In genomic region chr19:35206379-35206778, GRCh38 we compare ENCODE assay signal across 12 cellular contexts. TPM values are rescaled to one million over a fixed set of nuclear protein-coding genes. Genes with fewer than 3 reads are reported as not detected.
A peak's percentile ranks its signal among the peaks of the same experiment; 100 is the strongest.
DNase-seq lines count a peak whose midpoint lies in the region; ATAC-seq and TF ChIP-seq lines count a peak whose summit lies in the region.
"Had no signal": no experiment of that assay in that cellular context is flagged by ENCODE, and none has a peak within 500 bp of the region (broad histone marks: within the 10 kb centered on the region; RNA-seq: fewer than 3 reads in every experiment).

No MANE protein-coding gene starts in this region.

- CTCF ChIA-PET in naive thymus-derived CD4-positive, alpha-beta T cell (lab: Charles Lee) = interaction anchor here (0.7 to 1.7 kb wide), 6 partner anchors 9 to 695 kb away, joined by 3 to 8 read pairs (median 4); partner anchors contain the start of gene FXYD5

- H3K79me2 ChIP-seq in MM.1S (ENCODE audit: low read length) = no peaks in the 10 kb centered on the region

- no peaks in the 10 kb centered on the region for H3K27me3 Mint-ChIP-seq in activated T-cell treated with anti-CD3 and anti-CD28 coated beads, Interleukin-2, amount 50 U/mL, for 72 hours (ENCODE audit: low read depth)
- no peaks in the 10 kb centered on the region for H3K27me3 Mint-ChIP-seq in naive thymus-derived CD4-positive, alpha-beta T cell

- H3K9me2 ChIP-seq in MM.1S (replicated peaks; ENCODE audit: insufficient read depth, low read length) = no peaks in the 10 kb centered on the region

- no peaks in the 10 kb centered on the region for H3K9me3 ChIP-seq in MM.1S (replicated peaks; ENCODE audit: insufficient read depth, low read length)
- peaks cover 0 to 5% (median 0%) of the 10 kb centered on the region in 3 experiments for H3K9me3 ChIP-seq in naive thymus-derived CD4-positive, alpha-beta T cell (ENCODE audit: control insufficient read depth in 2 of 3, low read length in 3 of 3)
- H3K9me3 ChIP-seq: breast epithelium had no signal

- peak overlapping the region; percentile 83 for H3K9ac ChIP-seq in MM.1S (ENCODE audit: low read length)

- H3F3A ChIP-seq in MM.1S (ENCODE audit: insufficient read depth, low read length) = peaks cover 31% of the 10 kb centered on the region

- peak; percentile 50 to 53 for ATAC-seq in activated T-cell treated with anti-CD3 and anti-CD28 coated beads, Interleukin-2, amount 50 U/mL, for 72 hours (replicated peaks in 1 of 2)
- ATAC-seq in naive thymus-derived CD4-positive, alpha-beta T cell = peak; percentile 59
- ATAC-seq in HG03460 (IDR thresholded peaks at IDR 0.05; ENCODE audit: unreplicated experiment) = no peak
- no peak for ATAC-seq in HG02885 (IDR thresholded peaks at IDR 0.05; ENCODE audit: poor library complexity, unreplicated experiment)

- H3K4me1 ChIP-seq in MM.1S (ENCODE audit: low read length) = peaks cover 39% of the 10 kb centered on the region
- peaks cover 59 to 63% of the 10 kb centered on the region in 2 donors for H3K4me1 ChIP-seq in naive thymus-derived CD4-positive, alpha-beta T cell (ENCODE audit: control insufficient read depth in 2 of 2, insufficient read depth in 2 of 2, low read length in 2 of 2)
- H3K4me1 ChIP-seq: breast epithelium had no signal

- H3K4me3 Mint-ChIP-seq in activated T-cell treated with anti-CD3 and anti-CD28 coated beads, Interleukin-2, amount 50 U/mL, for 72 hours = peak overlapping the region; percentile 66
- peak overlapping the region; percentile 48 to 87 (median 74) for H3K4me3 Mint-ChIP-seq in naive thymus-derived CD4-positive, alpha-beta T cell

- H3K27ac Mint-ChIP-seq in activated T-cell treated with anti-CD3 and anti-CD28 coated beads, Interleukin-2, amount 50 U/mL, for 72 hours = peak overlapping the region; percentile 90
- H3K27ac Mint-ChIP-seq in naive thymus-derived CD4-positive, alpha-beta T cell = peak overlapping the region; percentile 93 to 100 (median 99)

- H3K9me3 Mint-ChIP-seq in activated T-cell treated with anti-CD3 and anti-CD28 coated beads, Interleukin-2, amount 50 U/mL, for 72 hours = no peaks in the 10 kb centered on the region
- H3K9me3 Mint-ChIP-seq in naive thymus-derived CD4-positive, alpha-beta T cell = peaks cover 0 to 11% (median 3%) of the 10 kb centered on the region in 11 donors

- intact Hi-C loops in naive thymus-derived CD4-positive, alpha-beta T cell (cut with micrococcal nuclease) = loop anchor here (1.0 to 2.0 kb wide), 3 partner anchors 8 to 62 kb away; partner anchors contain the start of gene USF2 (in 1 of the 2)

- H3K36me3 Mint-ChIP-seq in activated T-cell treated with anti-CD3 and anti-CD28 coated beads, Interleukin-2, amount 50 U/mL, for 72 hours (ENCODE audit: insufficient read depth in 2 of 2) = peaks cover 0 to 2% of the 10 kb centered on the region in 2 donors
- H3K36me3 Mint-ChIP-seq in naive thymus-derived CD4-positive, alpha-beta T cell = peaks cover 0 to 17% (median 0%) of the 10 kb centered on the region in 5 donors

- DNase-seq in GM12865 (ENCODE audit: low read depth) (peak; percentile 80), MM.1S (peak; percentile 96), cerebellar nuclear complex (lab: John Stamatoyannopoulos, UW) (no peak), D341Med (ENCODE audit: low spot score) (no peak)
- DNase-seq in activated T-cell treated with anti-CD3 and anti-CD28 coated beads, Interleukin-2, amount 50 U/mL, for 72 hours = peak; percentile 36 to 41
- peak in 7 of 9 donors; percentile 67 to 86 (median 84) for DNase-seq in naive thymus-derived CD4-positive, alpha-beta T cell
- DNase-seq: DMS79 treated with DMSO at 0.1 percent for 48 hours, NCI-H1105 treated with DMSO at 0.1 percent for 48 hours had no signal

- H4K20me1 ChIP-seq in MM.1S (ENCODE audit: insufficient read depth, low read length) = no peaks in the 10 kb centered on the region

- POLR2A ChIA-PET in naive thymus-derived CD4-positive, alpha-beta T cell (lab: Charles Lee) = interaction anchor here (0.6 to 3.3 kb wide), 24 partner anchors 9 to 444 kb away, joined by 3 to 23 read pairs (median 4); partner anchors contain the start of gene FXYD5

- H3K4me2 ChIP-seq in MM.1S (ENCODE audit: low read depth, low read length) = peak overlapping the region; percentile 62

- no peaks in the 10 kb centered on the region for H3K36me3 ChIP-seq in MM.1S (replicated peaks; ENCODE audit: insufficient read depth, low read length)
- H3K36me3 ChIP-seq in naive thymus-derived CD4-positive, alpha-beta T cell (ENCODE audit: control insufficient read depth in 2 of 3, insufficient read depth in 3 of 3, low read length in 3 of 3) = no peaks in the 10 kb centered on the region
- H3K36me3 ChIP-seq: breast epithelium had no signal

- H3K4me3 ChIP-seq in GM12865 (ENCODE audit: low read depth, low read length) = peak overlapping the region; percentile 3; the same call in 1 of the 2 replicates
- H3K4me3 ChIP-seq in MM.1S (ENCODE audit: low read length) = peak overlapping the region; percentile 51
- H3K4me3 ChIP-seq in naive thymus-derived CD4-positive, alpha-beta T cell (ENCODE audit: low read length) = peak overlapping the region; percentile 5
- H3K4me3 ChIP-seq: breast epithelium had no signal

- H2AFZ ChIP-seq in MM.1S (ENCODE audit: low read length) = no peak overlapping the region

- H3K4me1 Mint-ChIP-seq in activated T-cell treated with anti-CD3 and anti-CD28 coated beads, Interleukin-2, amount 50 U/mL, for 72 hours (ENCODE audit: low read depth) = peaks cover 86% of the 10 kb centered on the region
- peaks cover 39 to 87% (median 76%) of the 10 kb centered on the region in 7 donors for H3K4me1 Mint-ChIP-seq in naive thymus-derived CD4-positive, alpha-beta T cell

- H3K27me3 ChIP-seq in MM.1S (replicated peaks; ENCODE audit: insufficient read depth, low read length) = no peaks in the 10 kb centered on the region
- no peaks in the 10 kb centered on the region for H3K27me3 ChIP-seq in naive thymus-derived CD4-positive, alpha-beta T cell (ENCODE audit: control insufficient read depth in 2 of 2, insufficient read depth in 2 of 2, low read length in 2 of 2)
- H3K27me3 ChIP-seq: breast epithelium had no signal

- H3K27ac ChIP-seq in MM.1S (ENCODE audit: low read length) = peak overlapping the region; percentile 93
- peak overlapping the region; percentile 87 for H3K27ac ChIP-seq in naive thymus-derived CD4-positive, alpha-beta T cell (ENCODE audit: low read depth, low read length)

- TF ChIP-seq CTCF in GM12865 (IDR thresholded peaks at IDR 0.05; ENCODE audit: insufficient read depth, low read depth, low read length, missing control alignments) = no peak
- no peak for TF ChIP-seq CTCF in MM.1S (IDR thresholded peaks at IDR 0.05; ENCODE audit: low read length)

RNA-seq across cellular contexts. Expression of gene FAM187B, which starts 22.2 kb away (rescaled TPM):
- total RNA-seq in activated T-cell treated with anti-CD3 and anti-CD28 coated beads, Interleukin-2, amount 50 U/mL, for 72 hours = not detected
- not detected for total RNA-seq in naive thymus-derived CD4-positive, alpha-beta T cell
- not detected for polyA plus RNA-seq in naive thymus-derived CD4-positive, alpha-beta T cell
- total RNA-seq: T-helper 2 cell treated with Interferon-gamma antibody and Interleukin-4, amounts not matched to agents 100 ng/mL and 5 ng/mL, for 36 hours had no signal

RNA-seq across cellular contexts. Expression of gene LSR, which starts 42.4 kb away (rescaled TPM):
- 10 to 100 TPM; 24.2 to 41.1 TPM for total RNA-seq in activated T-cell treated with anti-CD3 and anti-CD28 coated beads, Interleukin-2, amount 50 U/mL, for 72 hours
- 10 to 100 TPM in 4 of 5 experiments, 1 to 10 TPM in 1; 4.6 to 59.3 (median 25.1) TPM for total RNA-seq in naive thymus-derived CD4-positive, alpha-beta T cell
- polyA plus RNA-seq in naive thymus-derived CD4-positive, alpha-beta T cell = 10 to 100 TPM; 23.4 to 39.1 TPM

RNA-seq across cellular contexts. Expression of gene FXYD5, which starts 51.8 kb away (rescaled TPM):
- total RNA-seq in activated T-cell treated with anti-CD3 and anti-CD28 coated beads, Interleukin-2, amount 50 U/mL, for 72 hours = 100 to 1,000 TPM; 331 to 342 TPM
- 100 to 1,000 TPM; 362 to 458 (median 387) TPM for total RNA-seq in naive thymus-derived CD4-positive, alpha-beta T cell
- polyA plus RNA-seq in naive thymus-derived CD4-positive, alpha-beta T cell = 100 to 1,000 TPM; 464 to 575 TPM

Comparison
In these comparisons a context has a peak if more than half of its experiments do, and no peak if none do; other contexts are left out.
1. DNase-seq: peak in GM12865 (single experiment), MM.1S (single experiment), activated T-cell treated with anti-CD3 and anti-CD28 coated beads, Interleukin-2, amount 50 U/mL, for 72 hours (2 of 2) and naive thymus-derived CD4-positive, alpha-beta T cell (7 of 9); none in cerebellar nuclear complex (0 of 2) and D341Med (single experiment).
2. ATAC-seq: peak in activated T-cell treated with anti-CD3 and anti-CD28 coated beads, Interleukin-2, amount 50 U/mL, for 72 hours (2 of 2) and naive thymus-derived CD4-positive, alpha-beta T cell (single experiment); none in HG03460 (single experiment) and HG02885 (single experiment).
3. Peak in every context shown above with its lines, with median percentiles within 50 percentile points of each other: H3K4me3 ChIP-seq.